ENCODE assay signal across 8 cellular contexts in the genomic region with DNA sequence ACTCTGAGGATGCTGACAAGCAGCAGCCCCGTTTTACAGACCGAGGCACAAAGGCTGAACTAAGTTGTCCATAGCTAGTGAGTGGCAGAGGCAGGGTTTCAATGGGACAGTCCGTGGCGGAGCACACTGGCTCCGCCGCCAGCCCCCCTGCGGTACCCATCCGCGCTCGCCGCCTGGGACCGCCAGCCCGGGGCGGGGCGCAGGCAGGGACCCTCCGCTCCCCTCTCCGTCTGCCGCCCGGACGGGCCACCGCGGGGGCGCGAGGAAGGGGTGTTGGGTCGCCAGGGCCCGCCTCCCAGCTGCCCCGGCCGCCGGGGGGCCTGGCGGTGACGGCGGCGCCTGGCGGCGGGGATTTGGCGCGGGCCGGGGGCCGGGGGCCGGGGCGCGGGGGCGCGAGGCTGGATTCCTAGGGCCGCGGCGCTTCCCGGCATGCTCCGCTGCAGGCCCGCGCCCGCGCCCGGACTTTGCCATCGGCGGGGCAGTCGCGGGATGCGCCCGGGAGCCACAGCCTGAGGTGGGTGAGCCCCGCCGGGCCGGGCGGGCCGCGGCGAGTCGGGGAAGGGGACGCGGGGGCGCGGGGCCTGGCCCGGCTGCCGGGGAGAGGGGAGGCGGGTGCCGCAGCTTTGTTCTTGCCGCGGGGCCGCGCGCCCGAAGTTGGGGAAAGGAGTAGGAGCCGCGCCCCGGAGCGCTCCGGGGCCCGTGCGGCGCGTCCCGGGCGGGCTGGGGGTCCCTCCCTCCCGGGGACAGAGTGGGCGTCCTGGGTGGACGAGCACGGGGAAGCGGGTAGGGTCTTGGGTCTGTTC. TPM values are rescaled to one million over a fixed set of nuclear protein-coding genes. Genes with fewer than 3 reads are reported as not detected.
DNase-seq lines count a peak whose midpoint lies in the region; ATAC-seq and TF ChIP-seq lines count a peak whose summit lies in the region.

A gene with protein sequence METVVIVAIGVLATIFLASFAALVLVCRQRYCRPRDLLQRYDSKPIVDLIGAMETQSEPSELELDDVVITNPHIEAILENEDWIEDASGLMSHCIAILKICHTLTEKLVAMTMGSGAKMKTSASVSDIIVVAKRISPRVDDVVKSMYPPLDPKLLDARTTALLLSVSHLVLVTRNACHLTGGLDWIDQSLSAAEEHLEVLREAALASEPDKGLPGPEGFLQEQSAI (plus strand): TSS at position 430 of the 803 bp plus-strand sequence. CDS start 3,376 bp downstream, outside the sequence.

- H3K9me3 ChIP-seq in breast epithelium: no peaks in the 10 kb centered on the region

- H3K36me3 Mint-ChIP-seq in MCF 10A (ENCODE audit: insufficient read depth, unreplicated experiment) (no peaks in the 10 kb centered on the region), nephron progenitor cell (ENCODE audit: low read depth) (peaks cover 15% of the 10 kb centered on the region)
- no peaks in the 10 kb centered on the region for H3K36me3 Mint-ChIP-seq in activated CD4-positive, alpha-beta memory T cell treated with anti-CD3 and anti-CD28 coated beads, Interleukin-2, amount 10 ng/mL, durations not matched to agents 7 days and 5 days (ENCODE audit: low read depth)

- no peaks in the 10 kb centered on the region for H3K27me3 Mint-ChIP-seq in MCF 10A (ENCODE audit: insufficient read depth, unreplicated experiment)
- H3K27me3 Mint-ChIP-seq in activated CD4-positive, alpha-beta memory T cell treated with anti-CD3 and anti-CD28 coated beads, Interleukin-2, amount 10 ng/mL, durations not matched to agents 7 days and 5 days: peaks cover 28% of the 10 kb centered on the region
- no peaks in the 10 kb centered on the region for H3K27me3 Mint-ChIP-seq in nephron progenitor cell (ENCODE audit: low read depth, poor library complexity)

- H3K36me3 ChIP-seq in breast epithelium: no peaks in the 10 kb centered on the region

- TF ChIP-seq CTCF in breast epithelium (IDR thresholded peaks at IDR 0.05) (no peak), MCF 10A (IDR thresholded peaks at IDR 0.05; ENCODE audit: unreplicated experiment) (no peak), nephron progenitor cell (IDR thresholded peaks at IDR 0.05) (no peak)

- TF ChIP-seq POLR2A in breast epithelium (IDR thresholded peaks at IDR 0.05): no peak

- POLR2A ChIA-PET in MCF 10A (lab: Yijun Ruan, JAX): interaction anchor here (0.6 to 1.1 kb wide), 2 partner anchors 23 to 71 kb away, joined by 3 read pairs; no protein-coding TSS in a partner anchor
- POLR2A ChIA-PET in activated CD4-positive, alpha-beta memory T cell treated with anti-CD3 and anti-CD28 coated beads, Interleukin-2, amount 10 ng/mL, durations not matched to agents 7 days and 5 days (lab: Charles Lee): interaction anchor here (0.5 to 2.4 kb wide), 3 partner anchors 10 to 24 kb away, joined by 4 to 7 read pairs (median 6); no protein-coding TSS in a partner anchor

- H3K27ac ChIP-seq in breast epithelium: peak within 1 kb of the TSS; percentile 82 to 94

- CTCF ChIA-PET in MCF 10A (lab: Yijun Ruan, JAX): interaction anchor here (0.9 to 1.1 kb wide), 2 partner anchors 9 to 748 kb away, joined by 4 to 5 read pairs; no protein-coding TSS in a partner anchor
- CTCF ChIA-PET in activated CD4-positive, alpha-beta memory T cell treated with anti-CD3 and anti-CD28 coated beads, Interleukin-2, amount 10 ng/mL, durations not matched to agents 7 days and 5 days (lab: Charles Lee): interaction anchor here (1.8 to 2.4 kb wide), 2 partner anchors 51 to 145 kb away, joined by 6 read pairs; partner anchors contain the start of gene MYO1D

- intact Hi-C loops in breast epithelium (cut with DNase I; ENCODE audit: low total_unique reads) (no loop called here), MCF 10A (cut with micrococcal nuclease) (no loop called here)

- no peaks in the 10 kb centered on the region for H3K27me3 ChIP-seq in breast epithelium

- no peaks in the 10 kb centered on the region for H3K9me3 Mint-ChIP-seq in MCF 10A (ENCODE audit: unreplicated experiment)
- no peaks in the 10 kb centered on the region for H3K9me3 Mint-ChIP-seq in activated CD4-positive, alpha-beta memory T cell treated with anti-CD3 and anti-CD28 coated beads, Interleukin-2, amount 10 ng/mL, durations not matched to agents 7 days and 5 days
- peaks cover 12% of the 10 kb centered on the region for H3K9me3 Mint-ChIP-seq in nephron progenitor cell

- no peak for DNase-seq in breast epithelium (ENCODE audit: low spot score in 2 of 2)
- no peak for DNase-seq in MCF 10A (ENCODE audit: unreplicated experiment)
- DNase-seq in activated CD4-positive, alpha-beta memory T cell treated with anti-CD3 and anti-CD28 coated beads, Interleukin-2, amount 10 ng/mL, durations not matched to agents 7 days and 5 days: no peak
- no peak for DNase-seq in glomerular endothelial cell (ENCODE audit: extremely low read depth, low read depth, low spot score)
- peak; percentile 79 for DNase-seq in nephron progenitor cell
- no peak for DNase-seq in DMS153 (lab: John Stamatoyannopoulos, UW)

- peak within 1 kb of the TSS; percentile 64 to 78 (median 73) for H3K4me3 ChIP-seq in breast epithelium

- peaks cover 0 to 5% of the 10 kb centered on the region in 2 donors for H3K4me1 ChIP-seq in breast epithelium

- H3K4me1 Mint-ChIP-seq in MCF 10A (ENCODE audit: insufficient read depth, unreplicated experiment) (no peaks in the 10 kb centered on the region), nephron progenitor cell (peaks cover 11% of the 10 kb centered on the region)
- peaks cover 5% of the 10 kb centered on the region for H3K4me1 Mint-ChIP-seq in activated CD4-positive, alpha-beta memory T cell treated with anti-CD3 and anti-CD28 coated beads, Interleukin-2, amount 10 ng/mL, durations not matched to agents 7 days and 5 days

- no TSS peak for BruUV-seq in MCF 10A (replicated peaks; lab: Mats Ljungman, UMichigan)

- H3K27ac Mint-ChIP-seq in MCF 10A (ENCODE audit: low read depth, unreplicated experiment): no peak within 1 kb of the TSS
- H3K27ac Mint-ChIP-seq in activated CD4-positive, alpha-beta memory T cell treated with anti-CD3 and anti-CD28 coated beads, Interleukin-2, amount 10 ng/mL, durations not matched to agents 7 days and 5 days: no peak within 1 kb of the TSS
- no peak within 1 kb of the TSS for H3K27ac Mint-ChIP-seq in nephron progenitor cell

- H3K4me3 Mint-ChIP-seq in MCF 10A (ENCODE audit: unreplicated experiment) (no peak within 1 kb of the TSS), nephron progenitor cell (peak within 1 kb of the TSS; percentile 83)
- H3K4me3 Mint-ChIP-seq in activated CD4-positive, alpha-beta memory T cell treated with anti-CD3 and anti-CD28 coated beads, Interleukin-2, amount 10 ng/mL, durations not matched to agents 7 days and 5 days: peak within 1 kb of the TSS; percentile 68

- no peak for ATAC-seq in GM21717 (IDR thresholded peaks at IDR 0.05; ENCODE audit: unreplicated experiment)
- no peak for ATAC-seq in GM19035 (IDR thresholded peaks at IDR 0.05; ENCODE audit: unreplicated experiment)

RNA-seq across cellular contexts. Expression of the gene that starts here (rescaled TPM):
- total RNA-seq in breast epithelium (100 to 1,000 TPM in 2 of 3 donors, 10 to 100 TPM in 1; 59.7 to 138 (median 129) TPM), MCF 10A (2022) (5.2 and 9.2 TPM in 2 replicates), glomerular endothelial cell (115 and 123 TPM in 2 replicates)
- 1 to 10 TPM; 2.7 to 4.4 TPM for total RNA-seq in activated CD4-positive, alpha-beta memory T cell treated with anti-CD3 and anti-CD28 coated beads, Interleukin-2, amount 10 ng/mL, durations not matched to agents 7 days and 5 days
